19 cellular contexts compared by ENCODE assay signal in genomic region chr5:5475967-5476366, GRCh38. TPM values are rescaled to one million over a fixed set of nuclear protein-coding genes. Genes with fewer than 3 reads are reported as not detected.
DNase-seq lines count a peak whose midpoint lies in the region; ATAC-seq, FAIRE-seq and TF ChIP-seq lines count a peak whose summit lies in the region.
"Had no signal": no experiment of that assay in that cellular context is flagged by ENCODE, and none has a peak within 500 bp of the region (broad histone marks: within the 10 kb centered on the region; RNA-seq: fewer than 3 reads in every experiment).

No MANE protein-coding gene starts in this region.

- TF ChIP-seq POLR2A in A549 (IDR thresholded peaks at IDR 0.05; ENCODE audit: low read length) (no peak), IMR-90 (IDR thresholded peaks at IDR 0.05; ENCODE audit: low read depth, low read length) (no peak), K562 (conservative IDR thresholded peaks at IDR 0.05) (no peak), tibial nerve (IDR thresholded peaks at IDR 0.05) (no peak)

- H3K79me1 ChIP-seq in IMR-90 (ENCODE audit: low read depth in 1 of 2, low read length in 2 of 2), result peaks cover 0 to 2% of the 10 kb centered on the region in 2 experiments; a peak in 1 of 4 replicates

- POLR2A ChIA-PET in A549 (lab: Yijun Ruan, JAX), result no interaction called here
- POLR2A ChIA-PET in IMR-90 (lab: Charles Lee; ENCODE audit: unreplicated experiment), result no interaction called here
- POLR2A ChIA-PET in K562 (lab: Yijun Ruan, JAX), result interaction anchor here (0.6 kb wide), 1 partner anchor 588 kb away, joined by 3 read pairs; no protein-coding TSS in a partner anchor

- no peak overlapping the region for H4K91ac ChIP-seq in IMR-90 (ENCODE audit: insufficient read depth, low read depth, low read length)

- H3K18ac ChIP-seq in IMR-90 (ENCODE audit: low read depth, low read length), result no peak overlapping the region

- H3K9me3 ChIP-seq in A549 (no peaks in the 10 kb centered on the region), IMR-90 (ENCODE audit: control insufficient read depth, insufficient read depth, low read length) (no peaks in the 10 kb centered on the region), K562 (replicated peaks; ENCODE audit: control insufficient read depth, insufficient read depth, low read depth, low read length) (no peaks in the 10 kb centered on the region), tibial nerve (no peaks in the 10 kb centered on the region)
- H3K9me3 ChIP-seq: BLaER1, Caco-2 had no signal

- TF ChIP-seq EP300 in A549 (IDR thresholded peaks at IDR 0.05), result no peak
- no peak for TF ChIP-seq EP300 in K562 (IDR thresholded peaks at IDR 0.05; ENCODE audit: low read length)
- TF ChIP-seq EP300 in tibial nerve (IDR thresholded peaks at IDR 0.05), result no peak

- no peak overlapping the region for H3K14ac ChIP-seq in IMR-90 (replicated peaks; ENCODE audit: low read depth, low read length)

- H3K27me3 ChIP-seq in IMR-90 (ENCODE audit: control insufficient read depth, insufficient read depth, low read length) (no peaks in the 10 kb centered on the region), K562 (ENCODE audit: control insufficient read depth in 2 of 2, insufficient read depth in 2 of 2, low read length in 2 of 2) (no peaks in the 10 kb centered on the region), tibial nerve (no peaks in the 10 kb centered on the region)
- H3K27me3 ChIP-seq: BLaER1 had no signal

- no peak overlapping the region for H2BK120ac ChIP-seq in IMR-90 (ENCODE audit: low read depth, low read length)

- H3K9ac ChIP-seq in IMR-90 (ENCODE audit: low read depth, low read length), result no peak overlapping the region
- H3K9ac ChIP-seq in K562 (ENCODE audit: insufficient read depth in 1 of 2, low read depth in 2 of 2, low read length in 2 of 2), result no peak overlapping the region
- H3K9ac ChIP-seq: BLaER1, GM23248 had no signal

- TF ChIP-seq RAD21 in A549 (conservative IDR thresholded peaks at IDR 0.05 in 1 of 2, IDR thresholded peaks at IDR 0.05 in 1 of 2) (no peak), IMR-90 (IDR thresholded peaks at IDR 0.05; ENCODE audit: low read length) (no peak), K562 (CRISPR knock-in tag; conservative IDR thresholded peaks at IDR 0.05 in 1 of 2, IDR thresholded peaks at IDR 0.05 in 1 of 2) (no peak)

- no peak overlapping the region for H4K5ac ChIP-seq in IMR-90 (ENCODE audit: low read depth, low read length)

- ATAC-seq in A549 (no peak), IMR-90 (ENCODE audit: low read depth) (no peak), K562 (no peak), HG03442 (IDR thresholded peaks at IDR 0.05; ENCODE audit: unreplicated experiment) (no peak)
- ATAC-seq: CD8-positive, alpha-beta T cell had no signal

- FAIRE-seq in A549 (lab: Jason Lieb, UNC) (no peak), K562 (lab: Jason Lieb, UNC) (no peak)
- FAIRE-seq: G401.6, GM19239, H1 had no signal

- intact Hi-C loops in IMR-90 (cut with micrococcal nuclease), result no loop called here
- intact Hi-C loops in K562 (cut with micrococcal nuclease), result no loop called here

- no peak overlapping the region for H3K4ac ChIP-seq in IMR-90 (ENCODE audit: low read depth, low read length)

- no peak overlapping the region for H3K27ac ChIP-seq in A549
- H3K27ac ChIP-seq in IMR-90 (ENCODE audit: insufficient read depth, low read length), result no peak overlapping the region
- no peak overlapping the region for H3K27ac ChIP-seq in K562 (ENCODE audit: extremely low read depth, low read depth, low read length)
- H3K27ac ChIP-seq in tibial nerve, result no peak overlapping the region
- H3K27ac ChIP-seq: BLaER1, C4-2B, GM23248 had no signal

- WGBS in A549 (ENCODE audit: missing lambda C conversion rate), result 91% methylated on average over 1 of the region's 1 CpG
- no CpG with 5 or more reads among the region's 1 CpG for WGBS in IMR-90 (ENCODE audit: extremely low coverage in 2 of 2, insufficient read length in 1 of 2), 2 experiments
- WGBS in K562 (ENCODE audit: insufficient coverage, low coverage, missing lambda C conversion rate), result 100% methylated on average over 1 of the region's 1 CpG
- WGBS in tibial nerve, 2 donors, result 100% methylated on average over 1 of the region's 1 CpG

- DNase-seq in A549 (ENCODE audit: low read depth in 1 of 2, low spot score in 1 of 2) (no peak), IMR-90 (no peak), K562 (ENCODE audit: extremely low read depth in 1 of 4, low spot score in 3 of 4) (no peak), Kasumi-1 (lab: John Stamatoyannopoulos, UW) (no peak), tibial nerve (ENCODE audit: low spot score in 2 of 2) (no peak)
- DNase-seq: Caco-2; CD4-positive, CD25-positive, alpha-beta regulatory T cell; CD8-positive, alpha-beta T cell; DMS153; DND-41; GM23248; H7; HCEC 1CT had no signal

- no TSS peak for BruUV-seq in IMR-90 (replicated peaks; lab: Mats Ljungman, UMichigan)
- BruUV-seq in K562 (replicated peaks; lab: Mats Ljungman, UMichigan), result no TSS peak

- no peak overlapping the region for H2BK20ac ChIP-seq in IMR-90 (ENCODE audit: low read depth, low read length)

- peaks cover 13% of the 10 kb centered on the region for H3K36me3 ChIP-seq in IMR-90 (ENCODE audit: control insufficient read depth, insufficient read depth, low read length)
- peaks cover 46% of the 10 kb centered on the region; the same call in 2 of the 3 replicates for H3K36me3 ChIP-seq in K562 (ENCODE audit: control insufficient read depth, insufficient read depth, low read length)
- H3K36me3 ChIP-seq in tibial nerve, result peaks cover 0 to 74% (median 7%) of the 10 kb centered on the region in 3 donors

- TF ChIP-seq CTCF in A549 (IDR thresholded peaks at IDR 0.05) (no peak), IMR-90 (conservative IDR thresholded peaks at IDR 0.05; ENCODE audit: low read depth, low read length) (no peak), K562 (IDR thresholded peaks at IDR 0.05 in 2 of 3, conservative IDR thresholded peaks at IDR 0.05 in 1 of 3; ENCODE audit: insufficient read depth in 2 of 3, low read depth in 1 of 3, low read length in 3 of 3) (no peak), tibial nerve (IDR thresholded peaks at IDR 0.05) (no peak)

- dilution Hi-C loops in IMR-90 (cut with HindIII; ENCODE audit: low sequenced_read_pairs, unreplicated experiment), result no loop called here

- in situ Hi-C loops in IMR-90 (cut with MboI; ENCODE audit: low sequenced_read_pairs) (loop anchor here (25.0 kb wide), 1 partner anchor 1261 kb away; no protein-coding TSS in a partner anchor), K562 (cut with MboI) (loop anchor here (25.0 kb wide), 1 partner anchor 1261 kb away; no protein-coding TSS in a partner anchor)

- no peak overlapping the region for H3K23ac ChIP-seq in IMR-90 (ENCODE audit: low read depth, low read length)

- no peak overlapping the region for H2BK5ac ChIP-seq in IMR-90 (ENCODE audit: low read depth, low read length, poor library complexity, severe bottlenecking)

- H3K4me2 ChIP-seq in A549, result no peak overlapping the region
- no peak overlapping the region for H3K4me2 ChIP-seq in IMR-90 (ENCODE audit: low read depth, low read length)
- no peak overlapping the region for H3K4me2 ChIP-seq in K562 (ENCODE audit: insufficient read depth, low read length)
- H3K4me2 ChIP-seq: BLaER1 had no signal

- H3K4me1 ChIP-seq in A549 (0 out of 3 replicates have a peak, but pooled peaks cover 4% of the 10 kb centered on the region), IMR-90 (ENCODE audit: control insufficient read depth, insufficient read depth, low read length) (no peaks in the 10 kb centered on the region), K562 (replicated peaks in 1 of 2; ENCODE audit: control insufficient read depth in 2 of 2, insufficient read depth in 2 of 2, low read length in 2 of 2) (no peaks in the 10 kb centered on the region), tibial nerve (no peaks in the 10 kb centered on the region)
- H3K4me1 ChIP-seq: Caco-2 had no signal

- no peak overlapping the region for H4K8ac ChIP-seq in IMR-90 (ENCODE audit: low read depth in 2 of 2, low read length in 2 of 2)

- no peak overlapping the region for H2AK5ac ChIP-seq in IMR-90 (ENCODE audit: low read depth, low read length)

- H3K56ac ChIP-seq in IMR-90 (ENCODE audit: extremely low read depth, insufficient read depth, low read length), result no peak overlapping the region

- CTCF ChIA-PET in A549 (lab: Yijun Ruan, JAX) (interaction anchor here (0.9 kb wide), 1 partner anchor 12 kb away, joined by 3 read pairs; no protein-coding TSS in a partner anchor), IMR-90 (lab: Yijun Ruan, JAX) (interaction anchor here (1.1 kb wide), 1 partner anchor 21 kb away, joined by 3 read pairs; no protein-coding TSS in a partner anchor), K562 (lab: Yijun Ruan, JAX; ENCODE audit: low intra/inter-chr PET ratio) (no interaction called here)

- H2AFZ ChIP-seq in IMR-90 (replicated peaks; ENCODE audit: low read length, poor library complexity), result no peak overlapping the region
- no peak overlapping the region for H2AFZ ChIP-seq in K562 (ENCODE audit: low read depth, low read length)
- H2AFZ ChIP-seq: GM23248 had no signal

- no peak overlapping the region for H2BK15ac ChIP-seq in IMR-90 (ENCODE audit: low read depth, low read length)

- H4K20me1 ChIP-seq in IMR-90 (ENCODE audit: insufficient read depth, low read length), result no peaks in the 10 kb centered on the region; the same call in 1 of the 2 replicates
- no peaks in the 10 kb centered on the region for H4K20me1 ChIP-seq in K562 (replicated peaks; ENCODE audit: control insufficient read depth, insufficient read depth, low read length)
- H4K20me1 ChIP-seq: BLaER1 had no signal

- H3K9me1 ChIP-seq in IMR-90 (ENCODE audit: insufficient read depth, low read length) (peaks cover 3% of the 10 kb centered on the region; the same call in 1 of the 2 replicates), K562 (ENCODE audit: control insufficient read depth, insufficient read depth, low read length) (no peaks in the 10 kb centered on the region)

- no peak overlapping the region for H3K4me3 ChIP-seq in A549
- no peak overlapping the region for H3K4me3 ChIP-seq in IMR-90 (ENCODE audit: insufficient read depth, low read depth, low read length)
- H3K4me3 ChIP-seq in K562, result no peak overlapping the region
- no peak overlapping the region for H3K4me3 ChIP-seq in tibial nerve
- H3K4me3 ChIP-seq: BLaER1, GM23248 had no signal

- H3K79me2 ChIP-seq in K562 (ENCODE audit: control insufficient read depth, insufficient read depth, low read length), result no peaks in the 10 kb centered on the region

- no peak overlapping the region for H2AK9ac ChIP-seq in IMR-90 (replicated peaks; ENCODE audit: low read depth, low read length, poor library complexity)

RNA-seq across cellular contexts. Expression of gene ICE1, which starts 53.5 kb away (rescaled TPM):
- polyA plus RNA-seq in A549 (2011; rRNA removed) (29.1 and 33.1 TPM in 2 replicates), A549 (2017; fragmentation: RNase III; extraction: RNeasy Plus Mini Kit Qiagen cat#74134 plus additional on column Dnase treatment) (16.3 to 17.6 TPM (median 16.9 TPM) in 3 replicates), IMR-90 (2012; rRNA removed) (7.4 and 9.0 TPM in 2 replicates), K562 (2011; rRNA removed) (18.5 and 28.2 TPM in 2 replicates), K562 (2014; fragmentation: Illumina TruSeq; extraction: Trizol) (26.9 and 33.6 TPM in 2 replicates), K562 (2014; fragmentation: Nextera tagmentation; extraction: Ambion mirVana) (1 to 10 TPM; 4.9 to 8.5 TPM), K562 (2014; rRNA removed) (20.8 and 21.3 TPM in 2 replicates)
- polyA plus RNA-seq in A549 (2012; cell fraction: cytosol; rRNA removed), result 6.5 and 8.1 TPM in 2 replicates
- 8.7 and 10.4 TPM in 2 replicates for polyA plus RNA-seq in A549 (2012; cell fraction: nucleus; rRNA removed)
- polyA minus RNA-seq in A549 (2011; rRNA and poly(A)+ RNA removed), result 39.7 and 40.8 TPM in 2 replicates
- total RNA-seq in IMR-90 (2012; rRNA removed) (18.5 and 26.7 TPM in 2 replicates), K562 (2014; rRNA removed) (19.1 and 21.3 TPM in 2 replicates), K562 (2014; rRNA removed; fragmentation: Illumina TruSeq; extraction: Trizol) (40.9 and 44.6 TPM in 2 replicates), K562 (2015; rRNA removed; fragmentation: Illumina TruSeq; extraction: Trizol) (46.1 and 47.4 TPM in 2 replicates), K562 (2021) (31.3 and 33.2 TPM in 2 replicates), tibial nerve (10 to 100 TPM; 30.9 to 37.5 (median 33.7) TPM)
- polyA plus RNA-seq in IMR-90 (2012; cell fraction: cytosol; rRNA removed), result 1.8 and 2.3 TPM in 2 replicates
- polyA plus RNA-seq in IMR-90 (2012; cell fraction: nucleus; rRNA removed; ENCODE audit: low replicate concordance), result 3.9 and 16.1 TPM in 2 replicates
- total RNA-seq in K562 (2011; cell fraction: chromatin; rRNA removed; ENCODE audit: low replicate concordance), result 19.3 and 80.1 TPM in 2 replicates
- total RNA-seq in K562 (2011; cell fraction: nucleolus; rRNA removed), result 13.0 and 20.4 TPM in 2 replicates
- total RNA-seq in K562 (2011; cell fraction: nucleoplasm; rRNA removed), result 35.6 and 41.7 TPM in 2 replicates
- polyA plus RNA-seq in K562 (2011; cell fraction: cytosol; rRNA removed), result 8.7 and 12.1 TPM in 2 replicates
- 25.9 and 29.4 TPM in 2 replicates for polyA plus RNA-seq in K562 (2011; cell fraction: nucleus; rRNA removed)
- 12.7 and 17.1 TPM in 2 replicates for polyA plus RNA-seq in K562 (2012)
- 75.3 and 75.8 TPM in 2 replicates for polyA minus RNA-seq in K562 (2011; rRNA and poly(A)+ RNA removed)
- 21.0 and 26.1 TPM in 2 replicates for polyA minus RNA-seq in K562 (2011; cell fraction: cytosol; rRNA and poly(A)+ RNA removed)
- polyA minus RNA-seq in K562 (2011; cell fraction: nucleus; rRNA and poly(A)+ RNA removed), result 56.4 and 83.1 TPM in 2 replicates

Comparison
In these comparisons a context has a peak if more than half of its experiments do, and no peak if none do; other contexts are left out.
1. Of the 35 proteins assayed by ChIP-seq in both K562 and A549: peak only in K562: none; only in A549: none; in both: MAFK; in neither: 34.